Comparison of ENCODE assay signal across 17 cellular contexts in genomic region chr1:213416461-213417224, GRCh38.
A peak's percentile ranks its signal among the peaks of the same experiment; 100 is the strongest.
DNase-seq lines count a peak whose midpoint lies in the region; ATAC-seq and TF ChIP-seq lines count a peak whose summit lies in the region.
"Had no signal": no experiment of that assay in that cellular context is flagged by ENCODE, and none has a peak within 500 bp of the region (broad histone marks: within the 10 kb centered on the region; RNA-seq: fewer than 3 reads in every experiment).

No MANE protein-coding gene starts in this region.

- 93 to 97% methylated on average over 12 to 17 of the region's 17 CpGs for WGBS in endodermal cell (ENCODE audit: insufficient coverage in 1 of 2, insufficient read length in 1 of 2), 2 experiments
- WGBS in body of pancreas, 2 donors: 79% methylated on average over 16 to 17 of the region's 17 CpGs
- WGBS in spleen, 5 donors: 83 to 91% (median 86%) methylated on average over 15 to 17 of the region's 17 CpGs

- no TSS peak for BruUV-seq in Caco-2 (replicated peaks; lab: Mats Ljungman, UMichigan)

- no peak overlapping the region for H3K4me3 ChIP-seq in Caco-2 (ENCODE audit: low read depth, low read length)
- no peak overlapping the region for H3K4me3 ChIP-seq in endodermal cell (ENCODE audit: low read length)
- no peak overlapping the region for H3K4me3 ChIP-seq in vagina
- no peak overlapping the region for H3K4me3 ChIP-seq in body of pancreas
- no peak overlapping the region for H3K4me3 ChIP-seq in spleen
- H3K4me3 ChIP-seq: A549, GM23338 had no signal

- ATAC-seq in body of pancreas: no peak
- ATAC-seq: A549, GM23338 had no signal

- H3K27ac Mint-ChIP-seq in Caco-2 (ENCODE audit: unreplicated experiment): peak overlapping the region; percentile 67
- no peak overlapping the region for H3K27ac Mint-ChIP-seq in endodermal cell
- H3K27ac Mint-ChIP-seq in nephron: peak overlapping the region in 2 of 3 experiments; percentile 29 to 61
- H3K27ac Mint-ChIP-seq: CD4-positive, alpha-beta T cell; GM23338 had no signal

- H3K4me1 ChIP-seq in Caco-2 (peaks cover 24% of the 10 kb centered on the region), endodermal cell (ENCODE audit: control insufficient read depth, insufficient read depth, low read length) (peaks cover 11% of the 10 kb centered on the region), vagina (no peaks in the 10 kb centered on the region), body of pancreas (peaks cover 15% of the 10 kb centered on the region), spleen (no peaks in the 10 kb centered on the region)
- H3K4me1 ChIP-seq: A549 had no signal

- peaks cover 13% of the 10 kb centered on the region for H3K4me1 Mint-ChIP-seq in Caco-2 (ENCODE audit: low read depth, unreplicated experiment)
- peaks cover 12% of the 10 kb centered on the region for H3K4me1 Mint-ChIP-seq in endodermal cell
- H3K4me1 Mint-ChIP-seq in nephron: no peaks in the 10 kb centered on the region
- H3K4me1 Mint-ChIP-seq: GM23338 had no signal

- no peaks in the 10 kb centered on the region for H3K9me3 ChIP-seq in Caco-2
- H3K9me3 ChIP-seq in endodermal cell (ENCODE audit: control insufficient read depth, low read length): peaks cover 15% of the 10 kb centered on the region
- H3K9me3 ChIP-seq in vagina: no peaks in the 10 kb centered on the region
- H3K9me3 ChIP-seq in body of pancreas: no peaks in the 10 kb centered on the region
- no peaks in the 10 kb centered on the region for H3K9me3 ChIP-seq in spleen
- H3K9me3 ChIP-seq: A549 had no signal

- H3K36me3 ChIP-seq in Caco-2 (ENCODE audit: control insufficient read depth, insufficient read depth, low read length) (no peaks in the 10 kb centered on the region), endodermal cell (ENCODE audit: control insufficient read depth, insufficient read depth, low read length) (no peaks in the 10 kb centered on the region), vagina (no peaks in the 10 kb centered on the region), body of pancreas (replicated peaks in 1 of 2; ENCODE audit: insufficient read depth in 1 of 2, low read depth in 2 of 2) (no peaks in the 10 kb centered on the region), spleen (no peaks in the 10 kb centered on the region)

- H3K9me3 Mint-ChIP-seq in Caco-2 (ENCODE audit: unreplicated experiment) (peaks cover 9% of the 10 kb centered on the region), endodermal cell (peaks cover 6% of the 10 kb centered on the region), nephron (peaks cover 6% of the 10 kb centered on the region)
- H3K9me3 Mint-ChIP-seq: CD4-positive, alpha-beta T cell had no signal

- H3K27ac ChIP-seq in endodermal cell (ENCODE audit: low read depth, low read length) (no peak overlapping the region), vagina (no peak overlapping the region), body of pancreas (peak overlapping the region in 1 of 4 donors; percentile 51), spleen (no peak overlapping the region)
- H3K27ac ChIP-seq: 22Rv1, A549, C4-2B had no signal

- intact Hi-C loops in Caco-2 (cut with micrococcal nuclease; ENCODE audit: unreplicated experiment): no loop called here
- intact Hi-C loops in vagina (cut with DNase I): no loop called here
- intact Hi-C loops in body of pancreas (cut with DNase I): no loop called here
- intact Hi-C loops in spleen (cut with DNase I; ENCODE audit: low total_unique reads): no loop called here

- no peaks in the 10 kb centered on the region for H3K27me3 Mint-ChIP-seq in Caco-2 (ENCODE audit: insufficient read depth, unreplicated experiment)
- H3K27me3 Mint-ChIP-seq in endodermal cell (ENCODE audit: insufficient read depth): peaks cover 33% of the 10 kb centered on the region
- H3K27me3 Mint-ChIP-seq in nephron (ENCODE audit: low read depth): peaks cover 10% of the 10 kb centered on the region

- POLR2A ChIA-PET in Caco-2 (lab: Charles Lee): no interaction called here

- no peak for DNase-seq in Caco-2
- peak; percentile 32 for DNase-seq in endodermal cell
- DNase-seq in vagina (ENCODE audit: extremely low spot score in 2 of 2): peak; percentile 72 to 82
- no peak for DNase-seq in NCI-H146 (lab: John Stamatoyannopoulos, UW)
- DNase-seq in body of pancreas: no peak
- DNase-seq in spleen: no peak
- DNase-seq: AML-193; CD4-positive, alpha-beta T cell; DMS153; DMS79; GF-D8; HCEC 1CT had no signal

- CTCF ChIA-PET in Caco-2 (lab: Charles Lee): interaction anchor here (0.7 kb wide), 1 partner anchor 111 kb away, joined by 3 read pairs; no protein-coding TSS in a partner anchor

- no peaks in the 10 kb centered on the region for H3K27me3 ChIP-seq in Caco-2 (replicated peaks; ENCODE audit: control insufficient read depth, insufficient read depth, low read length)
- peaks cover 19% of the 10 kb centered on the region for H3K27me3 ChIP-seq in endodermal cell (ENCODE audit: control insufficient read depth, insufficient read depth, low read length, poor library complexity, severe bottlenecking)
- no peaks in the 10 kb centered on the region for H3K27me3 ChIP-seq in vagina
- H3K27me3 ChIP-seq in body of pancreas: no peaks in the 10 kb centered on the region
- peaks cover 0 to 10% (median 0%) of the 10 kb centered on the region in 7 donors for H3K27me3 ChIP-seq in spleen (replicated peaks in 1 of 7)

- TF ChIP-seq CTCF in Caco-2 (IDR thresholded peaks at IDR 0.05; ENCODE audit: insufficient read depth in 1 of 2, low read depth in 1 of 2, low read length in 1 of 2, severe bottlenecking in 1 of 2, unreplicated experiment in 1 of 2) (no peak), endodermal cell (conservative IDR thresholded peaks at IDR 0.05) (no peak), nephron (IDR thresholded peaks at IDR 0.05; ENCODE audit: unreplicated experiment in 3 of 3) (no peak), vagina (IDR thresholded peaks at IDR 0.05) (no peak), body of pancreas (IDR thresholded peaks at IDR 0.05) (no peak), spleen (IDR thresholded peaks at IDR 0.05 in 8 of 11, conservative IDR thresholded peaks at IDR 0.05 in 3 of 11) (no peak)

- no peak for TF ChIP-seq POLR2A in vagina (IDR thresholded peaks at IDR 0.05)
- no peak for TF ChIP-seq POLR2A in body of pancreas (IDR thresholded peaks at IDR 0.05)
- TF ChIP-seq POLR2A in spleen (IDR thresholded peaks at IDR 0.05): no peak

- no peak overlapping the region for H3K9ac ChIP-seq in endodermal cell (ENCODE audit: extremely low read depth, low read length, poor library complexity, severe bottlenecking)

- no peak overlapping the region for H3K4me3 Mint-ChIP-seq in Caco-2 (ENCODE audit: unreplicated experiment)
- H3K4me3 Mint-ChIP-seq in endodermal cell: no peak overlapping the region
- H3K4me3 Mint-ChIP-seq in nephron: no peak overlapping the region
- H3K4me3 Mint-ChIP-seq: CD4-positive, alpha-beta T cell; GM23338 had no signal

- H3K36me3 Mint-ChIP-seq in Caco-2 (ENCODE audit: insufficient read depth, unreplicated experiment): no peaks in the 10 kb centered on the region
- H3K36me3 Mint-ChIP-seq in endodermal cell (ENCODE audit: low read depth): no peaks in the 10 kb centered on the region
- no peaks in the 10 kb centered on the region for H3K36me3 Mint-ChIP-seq in nephron (ENCODE audit: low read depth)

Comparison
In these comparisons a context has a peak if more than half of its experiments do, and no peak if none do; other contexts are left out.
1. DNase-seq: peak in endodermal cell (single experiment) and vagina (2 of 2); none in Caco-2 (0 of 2), NCI-H146 (single experiment), body of pancreas (0 of 4) and spleen (single experiment).